Comparison of ENCODE assay signal across 17 cellular contexts in genomic region chr19:34265221-34265650, GRCh38. TPM values are rescaled to one million over a fixed set of nuclear protein-coding genes. Genes with fewer than 3 reads are reported as not detected.
DNase-seq lines count a peak whose midpoint lies in the region; ATAC-seq, FAIRE-seq and TF ChIP-seq lines count a peak whose summit lies in the region.
"Had no signal": no experiment of that assay in that cellular context is flagged by ENCODE, and none has a peak within 500 bp of the region (broad histone marks: within the 10 kb centered on the region; RNA-seq: fewer than 3 reads in every experiment).

No MANE protein-coding gene starts in this region.

- H3K9ac ChIP-seq in liver (ENCODE audit: low read depth in 1 of 2, low read length in 2 of 2) (no peak overlapping the region), endothelial cell of umbilical vein (replicated peaks; ENCODE audit: extremely low read depth, insufficient read depth, low read length) (peak overlapping the region; percentile 64)

- H2AFZ ChIP-seq in endothelial cell of umbilical vein (ENCODE audit: low read depth, low read length): peak overlapping the region; percentile 68

- BruUV-seq in endothelial cell of umbilical vein (replicated peaks; lab: Mats Ljungman, UMichigan): no TSS peak

- no peak for ATAC-seq in right lobe of liver
- no peak for ATAC-seq in lung (ENCODE audit: insufficient read depth, low FRiP score)
- peak; percentile 10 for ATAC-seq in aorta (ENCODE audit: low FRiP score)
- ATAC-seq: activated T-cell treated with anti-CD3 and anti-CD28 coated beads, Interleukin-2, amount 50 U/mL, for 4 hours had no signal

- no peaks in the 10 kb centered on the region for H4K20me1 ChIP-seq in endothelial cell of umbilical vein (replicated peaks; ENCODE audit: control insufficient read depth, extremely low read depth, insufficient read depth, low read length)

- H3K27me3 ChIP-seq in liver (ENCODE audit: control insufficient read depth in 4 of 4, insufficient read depth in 4 of 4, low read length in 3 of 4) (no peaks in the 10 kb centered on the region), right lobe of liver (no peaks in the 10 kb centered on the region), endothelial cell of umbilical vein (ENCODE audit: control insufficient read depth in 2 of 2, insufficient read depth in 2 of 2, low read length in 2 of 2) (no peaks in the 10 kb centered on the region), lung (ENCODE audit: control insufficient read depth, insufficient read depth) (no peaks in the 10 kb centered on the region), aorta (ENCODE audit: control insufficient read depth in 1 of 2, insufficient read depth in 2 of 2, low read length in 1 of 2) (no peaks in the 10 kb centered on the region)

- POLR2A ChIA-PET in endothelial cell of umbilical vein (lab: Charles Lee): interaction anchor here (0.6 kb wide), 1 partner anchor 111 kb away, joined by 5 read pairs; no protein-coding TSS in a partner anchor

- WGBS in liver: 78% methylated on average over 6 of the region's 6 CpGs
- WGBS in right lobe of liver (ENCODE audit: insufficient coverage, low coverage, low lambda C conversion rate, missing lambda C conversion rate): 58% methylated on average over 4 of the region's 6 CpGs
- WGBS in lung, 2 donors: 63 to 66% methylated on average over 6 of the region's 6 CpGs
- 50 to 65% methylated on average over 6 of the region's 6 CpGs for WGBS in aorta, 2 donors

- H3K79me2 ChIP-seq in endothelial cell of umbilical vein (ENCODE audit: control insufficient read depth, insufficient read depth, low read length): peaks cover 44% of the 10 kb centered on the region

- intact Hi-C loops in right lobe of liver (cut with DNase I): no loop called here
- intact Hi-C loops in endothelial cell of umbilical vein (cut with micrococcal nuclease): no loop called here
- intact Hi-C loops in aorta (cut with DNase I): no loop called here

- peak overlapping the region; percentile 93 for H3K4me2 ChIP-seq in endothelial cell of umbilical vein (ENCODE audit: insufficient read depth, low read length)

- TF ChIP-seq POLR2A in right lobe of liver (IDR thresholded peaks at IDR 0.05) (no peak), endothelial cell of umbilical vein (IDR thresholded peaks at IDR 0.05; ENCODE audit: low read depth, low read length) (peak; percentile 18)

- H3K4me1 ChIP-seq in liver (ENCODE audit: control insufficient read depth in 4 of 4, insufficient read depth in 4 of 4, low read length in 3 of 4) (peaks cover 5 to 29% (median 17%) of the 10 kb centered on the region in 4 donors), right lobe of liver (peaks cover 3 to 27% (median 10%) of the 10 kb centered on the region in 4 donors), endothelial cell of umbilical vein (ENCODE audit: control insufficient read depth, extremely low read depth, insufficient read depth, low read length) (peaks cover 44% of the 10 kb centered on the region), lung (ENCODE audit: control insufficient read depth in 2 of 2, insufficient read depth in 2 of 2, low read length in 2 of 2) (peaks cover 6 to 17% of the 10 kb centered on the region in 2 donors), aorta (ENCODE audit: control insufficient read depth in 1 of 2, insufficient read depth in 2 of 2, low read length in 2 of 2) (peaks cover 4 to 5% of the 10 kb centered on the region in 2 donors)

- CTCF ChIA-PET in endothelial cell of umbilical vein (lab: Charles Lee): interaction anchor here (1.3 to 1.6 kb wide), 3 partner anchors 10 to 70 kb away, joined by 3 to 4 read pairs (median 3); no protein-coding TSS in a partner anchor

- H3K27ac ChIP-seq in liver (ENCODE audit: low read depth in 1 of 2, low read length in 2 of 2) (no peak overlapping the region), right lobe of liver (no peak overlapping the region), endothelial cell of umbilical vein (ENCODE audit: insufficient read depth, low read depth, low read length) (peak overlapping the region; percentile 60), lung (ENCODE audit: low read depth in 1 of 2, low read length in 1 of 2) (peak overlapping the region; percentile 38 to 44), aorta (ENCODE audit: low read depth in 1 of 2, low read length in 2 of 2) (peak overlapping the region in 1 of 2 donors; percentile 37)
- H3K27ac ChIP-seq: HL-60 had no signal

- DNase-seq in right lobe of liver: no peak
- peak; percentile 48 for DNase-seq in endothelial cell of umbilical vein (ENCODE audit: low read depth, low spot score)
- DNase-seq in lung (ENCODE audit: low spot score): no peak
- DNase-seq in aorta: no peak
- DNase-seq in NCI-H748 treated with DMSO at 0.1 percent for 48 hours (lab: John Stamatoyannopoulos, UW): no peak
- no peak for DNase-seq in NCI-H1436 treated with DMSO at 0.1 percent for 48 hours (lab: John Stamatoyannopoulos, UW)
- DNase-seq in NCI-H128 (lab: John Stamatoyannopoulos, UW; ENCODE audit: unreplicated experiment): no peak
- DNase-seq: activated CD4-positive, alpha-beta T cell treated with anti-CD3 and anti-CD28 coated beads for 1 hour; activated T-cell treated with anti-CD3 and anti-CD28 coated beads, Interleukin-2, amount 50 U/mL, for 4 hours; DMS79 treated with DMSO at 0.1 percent for 48 hours; effector CD8-positive, alpha-beta T cell; midbrain; stimulated activated CD8-positive, alpha-beta memory T cell treated with anti-CD3 and anti-CD28 coated beads, Interleukin-4, amount 100 ng/mL, for 48 hours had no signal

- TF ChIP-seq CTCF in liver (IDR thresholded peaks at IDR 0.05; ENCODE audit: low read depth, low read length, missing input control): no peak
- no peak for TF ChIP-seq CTCF in right lobe of liver (IDR thresholded peaks at IDR 0.05)
- no peak for TF ChIP-seq CTCF in endothelial cell of umbilical vein (IDR thresholded peaks at IDR 0.05; ENCODE audit: extremely low read depth in 1 of 2, insufficient read depth in 1 of 2, low read depth in 1 of 2, low read length in 2 of 2)
- no peak for TF ChIP-seq CTCF in lung (IDR thresholded peaks at IDR 0.05; ENCODE audit: control extremely low read depth, extremely low read depth)

- H3K9me3 ChIP-seq in liver (ENCODE audit: control insufficient read depth in 4 of 4, low read length in 3 of 4): no peaks in the 10 kb centered on the region
- H3K9me3 ChIP-seq in right lobe of liver: no peaks in the 10 kb centered on the region
- H3K9me3 ChIP-seq in endothelial cell of umbilical vein (replicated peaks; ENCODE audit: control insufficient read depth, insufficient read depth, low read length): no peaks in the 10 kb centered on the region
- H3K9me3 ChIP-seq in lung (ENCODE audit: control insufficient read depth in 2 of 2, insufficient read depth in 1 of 2, low read length in 1 of 2): no peaks in the 10 kb centered on the region
- H3K9me3 ChIP-seq in aorta (ENCODE audit: control insufficient read depth, low read length): no peaks in the 10 kb centered on the region

- TF ChIP-seq RAD21 in liver (IDR thresholded peaks at IDR 0.05): no peak

- dilution Hi-C loops in endothelial cell of umbilical vein (cut with MboI; ENCODE audit: extremely low pct_ligation_motif_present, low sequenced_read_pairs): loop anchor here (10.0 kb wide), 1 partner anchor 60 kb away; no protein-coding TSS in a partner anchor

- H3K36me3 ChIP-seq in liver (ENCODE audit: control insufficient read depth in 4 of 4, insufficient read depth in 3 of 4, low read depth in 1 of 4, low read length in 3 of 4) (no peaks in the 10 kb centered on the region), right lobe of liver (no peaks in the 10 kb centered on the region), endothelial cell of umbilical vein (ENCODE audit: control insufficient read depth in 2 of 2, extremely low read depth in 1 of 2, insufficient read depth in 2 of 2, low read length in 2 of 2) (no peaks in the 10 kb centered on the region), lung (ENCODE audit: control insufficient read depth in 2 of 2, insufficient read depth in 2 of 2, low read length in 2 of 2) (no peaks in the 10 kb centered on the region), aorta (ENCODE audit: control insufficient read depth in 1 of 2, insufficient read depth in 2 of 2, low read length in 1 of 2) (no peaks in the 10 kb centered on the region)

- H3K4me3 ChIP-seq in liver (ENCODE audit: low read depth in 1 of 3, low read length in 3 of 3) (no peak overlapping the region), right lobe of liver (no peak overlapping the region), endothelial cell of umbilical vein (replicated peaks in 1 of 3; ENCODE audit: insufficient read depth in 1 of 3, low read depth in 1 of 3, low read length in 3 of 3) (peak overlapping the region in 2 of 3 experiments; percentile 21 to 72), lung (no peak overlapping the region), aorta (ENCODE audit: low read length in 2 of 2) (no peak overlapping the region)

- H3K9me1 ChIP-seq in endothelial cell of umbilical vein (replicated peaks; ENCODE audit: control insufficient read depth, extremely low read depth, insufficient read depth, low read length): no peaks in the 10 kb centered on the region

- FAIRE-seq in endothelial cell of umbilical vein (lab: Jason Lieb, UNC): no peak
- FAIRE-seq: GM12892, GM19239 had no signal

TF ChIP-seq in liver, 16 proteins besides CTCF, POLR2A, EP300 and RAD21:
- no peak for TF ChIP-seq FOXA1 (IDR thresholded peaks at IDR 0.05)
- no peak for TF ChIP-seq HNF4G (IDR thresholded peaks at IDR 0.05)
- no peak for TF ChIP-seq SP1 (IDR thresholded peaks at IDR 0.05)
- TF ChIP-seq NR2F2 (IDR thresholded peaks at IDR 0.05): peak; percentile 23

TF ChIP-seq in endothelial cell of umbilical vein, 7 proteins besides CTCF, POLR2A, EP300 and RAD21:
- peak; percentile 54 for TF ChIP-seq POLR2AphosphoS5 (IDR thresholded peaks at IDR 0.05; ENCODE audit: insufficient read depth, low read depth, low read length)
- TF ChIP-seq FOS (IDR thresholded peaks at IDR 0.05; ENCODE audit: borderline replicate concordance, insufficient read depth, low read length): no peak
- no peak for TF ChIP-seq EZH2 (IDR thresholded peaks at IDR 0.05; ENCODE audit: borderline replicate concordance, low read depth, low read length, severe bottlenecking)

RNA-seq across cellular contexts. Expression of gene GARRE1, which starts 10.9 kb away (rescaled TPM):
- total RNA-seq in liver (10 to 100 TPM; 11.6 to 13.7 TPM), right lobe of liver (10 to 100 TPM in 2 of 6 experiments, 1 to 10 TPM in 4; 8.1 to 19.4 (median 9.5) TPM), endothelial cell of umbilical vein (46.8 and 46.9 TPM in 2 replicates), lung (10 to 100 TPM; 19.2 to 69.0 TPM), aorta (10 to 100 TPM; 49.0 to 73.2 TPM)
- polyA plus RNA-seq in liver (1 to 10 TPM; 4.0 to 6.4 TPM), endothelial cell of umbilical vein (39.2 and 45.4 TPM in 2 replicates), lung (10 to 100 TPM in 1 of 2 donors, 1 to 10 TPM in 1; 6.7 to 10.1 TPM), aorta (10 to 100 TPM in 1 of 2 donors, 1 to 10 TPM in 1; 3.0 to 11.3 TPM)
- 28.6 and 30.7 TPM in 2 replicates for polyA plus RNA-seq in endothelial cell of umbilical vein (2011; cell fraction: cytosol; rRNA removed)
- polyA plus RNA-seq in endothelial cell of umbilical vein (2011; cell fraction: nucleus; rRNA removed): 48.6 and 54.8 TPM in 2 replicates
- 26.3 and 31.4 TPM in 2 replicates for polyA plus RNA-seq in endothelial cell of umbilical vein (2012)
- polyA minus RNA-seq in endothelial cell of umbilical vein: 51.5 and 51.9 TPM in 2 replicates
- 6.5 TPM for polyA minus RNA-seq in endothelial cell of umbilical vein (2011; cell fraction: cytosol; rRNA and poly(A)+ RNA removed)
- 44.0 and 49.9 TPM in 2 replicates for polyA minus RNA-seq in endothelial cell of umbilical vein (2011; cell fraction: nucleus; rRNA and poly(A)+ RNA removed)

Comparison
In these comparisons a context has a peak if more than half of its experiments do, and no peak if none do; other contexts are left out.
1. H3K27ac ChIP-seq: peak in endothelial cell of umbilical vein (single experiment) and lung (2 of 2); none in liver (0 of 2) and right lobe of liver (0 of 3).
2. H3K4me3 ChIP-seq: peak in endothelial cell of umbilical vein (2 of 3); none in liver (0 of 3), right lobe of liver (0 of 3), lung (single experiment) and aorta (0 of 2).